8 cellular contexts compared by ENCODE assay signal in the genomic region with DNA sequence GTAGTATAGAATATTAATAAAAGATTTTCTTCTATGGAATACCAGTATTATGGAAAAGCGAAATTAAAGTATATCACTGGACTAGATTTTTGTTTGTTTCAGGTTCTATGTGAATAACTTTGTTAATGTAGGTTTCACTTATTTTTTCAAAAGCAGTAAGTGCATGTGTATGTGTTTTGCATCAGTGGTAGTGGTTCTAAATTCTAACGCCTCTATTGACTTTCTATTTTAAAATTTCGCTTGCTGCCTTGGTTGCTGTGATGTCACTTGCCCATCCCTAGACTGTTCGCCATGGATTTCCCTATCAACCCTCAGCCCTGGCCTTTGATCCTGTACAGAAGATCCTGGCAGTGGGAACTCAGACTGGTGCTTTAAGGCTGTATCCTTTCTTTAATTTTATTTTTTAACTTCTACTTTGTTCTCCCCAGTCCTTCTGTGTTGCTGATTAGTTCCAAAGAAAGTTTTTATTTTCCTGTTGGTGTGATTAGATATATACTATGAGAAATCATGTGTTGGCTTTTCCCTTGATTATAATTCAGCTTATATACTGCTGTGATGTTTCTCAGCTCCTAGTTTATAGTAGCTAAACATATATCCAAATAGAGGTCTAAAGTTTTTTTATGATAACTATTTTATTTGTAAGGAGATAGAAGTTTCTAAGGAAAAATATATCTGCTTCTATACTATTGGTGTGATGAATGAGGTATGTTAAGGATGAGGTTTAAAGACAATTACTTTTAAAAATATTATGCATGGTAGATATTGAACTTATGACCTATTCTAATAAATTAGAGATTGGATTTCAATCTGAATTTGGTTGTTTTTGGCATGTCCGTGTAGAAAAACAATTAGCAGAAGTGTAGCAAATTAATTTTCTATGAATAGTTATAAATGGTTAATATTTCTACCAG. TPM values are rescaled to one million over a fixed set of nuclear protein-coding genes. Genes with fewer than 3 reads are reported as not detected.
DNase-seq lines count a peak whose midpoint lies in the region; FAIRE-seq and TF ChIP-seq lines count a peak whose summit lies in the region.

No MANE protein-coding gene starts in this region.

- H3K9me3 ChIP-seq in neural cell (ENCODE audit: low read length): no peaks in the 10 kb centered on the region

- DNase-seq in T-helper 1 cell (no peak), NCI-H748 treated with DMSO at 0.1 percent for 48 hours (lab: John Stamatoyannopoulos, UW) (peak; percentile 42), cortex of kidney (lab: John Stamatoyannopoulos, UW) (no peak), SIG-M5 (lab: John Stamatoyannopoulos, UW) (no peak)
- no peak for DNase-seq in activated CD8-positive, alpha-beta memory T cell treated with anti-CD3 and anti-CD28 coated beads for 24 hours

- H3K27me3 Mint-ChIP-seq in T-helper 1 cell treated with Interleukin-12 subunit alpha and Interleukin-12 subunit beta and Interleukin-4 antibody, amounts not matched to agents 30 μg/mL and 1 μg/mL, for 36 hours (ENCODE audit: low read depth): no peaks in the 10 kb centered on the region

- H3F3A ChIP-seq in neural cell (ENCODE audit: insufficient read depth, low read length, poor library complexity, severe bottlenecking): no peaks in the 10 kb centered on the region

- peak overlapping the region; percentile 58 for H3K4me3 Mint-ChIP-seq in T-helper 1 cell treated with Interleukin-12 subunit alpha and Interleukin-12 subunit beta and Interleukin-4 antibody, amounts not matched to agents 30 μg/mL and 1 μg/mL, for 36 hours

- H3K9me2 ChIP-seq in neural cell (ENCODE audit: insufficient read depth, low read length): no peaks in the 10 kb centered on the region

- H2AFZ ChIP-seq in neural cell (ENCODE audit: low read depth, low read length): no peak overlapping the region

- H3K27ac Mint-ChIP-seq in T-helper 1 cell treated with Interleukin-12 subunit alpha and Interleukin-12 subunit beta and Interleukin-4 antibody, amounts not matched to agents 30 μg/mL and 1 μg/mL, for 36 hours: no peak overlapping the region

- H3K9me3 Mint-ChIP-seq in T-helper 1 cell treated with Interleukin-12 subunit alpha and Interleukin-12 subunit beta and Interleukin-4 antibody, amounts not matched to agents 30 μg/mL and 1 μg/mL, for 36 hours: no peaks in the 10 kb centered on the region

- peaks cover 33% of the 10 kb centered on the region for H3K4me1 Mint-ChIP-seq in T-helper 1 cell treated with Interleukin-12 subunit alpha and Interleukin-12 subunit beta and Interleukin-4 antibody, amounts not matched to agents 30 μg/mL and 1 μg/mL, for 36 hours (ENCODE audit: low read depth)

- H3K27ac ChIP-seq in neural cell (ENCODE audit: low read length): no peak overlapping the region

- peaks cover 58% of the 10 kb centered on the region for H3K79me2 ChIP-seq in neural cell (replicated peaks; ENCODE audit: insufficient read depth, low read length)

- TF ChIP-seq CTCF in neural cell (IDR thresholded peaks at IDR 0.05; ENCODE audit: poor library complexity, severe bottlenecking): no peak

- no peak for TF ChIP-seq RAD21 in neural cell (conservative IDR thresholded peaks at IDR 0.05)

- peak overlapping the region; percentile 92 for H3K9ac ChIP-seq in neural cell (ENCODE audit: low read length)

- FAIRE-seq in colon (lab: Jason Lieb, UNC): peak; percentile 36

- peak overlapping the region; percentile 98 for H3K4me2 ChIP-seq in neural cell (ENCODE audit: low read length)

- H3K27me3 ChIP-seq in neural cell (ENCODE audit: insufficient read depth, low read depth, low read length): no peaks in the 10 kb centered on the region

- no peak for TF ChIP-seq EP300 in neural cell (conservative IDR thresholded peaks at IDR 0.05; ENCODE audit: poor library complexity, severe bottlenecking)

- peaks cover 3% of the 10 kb centered on the region for H4K20me1 ChIP-seq in neural cell (ENCODE audit: insufficient read depth)

- H3K36me3 ChIP-seq in neural cell (ENCODE audit: insufficient read depth, low read length): no peaks in the 10 kb centered on the region

- H3K4me3 ChIP-seq in neural cell (ENCODE audit: low read length): peak overlapping the region; percentile 85

- peaks cover 1% of the 10 kb centered on the region for H3K36me3 Mint-ChIP-seq in T-helper 1 cell treated with Interleukin-12 subunit alpha and Interleukin-12 subunit beta and Interleukin-4 antibody, amounts not matched to agents 30 μg/mL and 1 μg/mL, for 36 hours (ENCODE audit: low read depth)

TF ChIP-seq in neural cell, 6 proteins besides CTCF, POLR2A, EP300 and RAD21:
- TF ChIP-seq REST (IDR thresholded peaks at IDR 0.05; ENCODE audit: borderline replicate concordance) (no peak), SMC3 (conservative IDR thresholded peaks at IDR 0.05; ENCODE audit: poor library complexity) (no peak), POLR2AphosphoS5 (IDR thresholded peaks at IDR 0.05) (no peak), EZH2 (IDR thresholded peaks at IDR 0.05; ENCODE audit: borderline replicate concordance, insufficient read depth, low read length, poor library complexity, severe bottlenecking) (no peak), TAF1 (IDR thresholded peaks at IDR 0.05; ENCODE audit: low read depth) (no peak), MXI1 (conservative IDR thresholded peaks at IDR 0.05; ENCODE audit: poor library complexity, severe bottlenecking) (no peak)

RNA-seq across cellular contexts. Expression of gene STXBP5, which starts 1.7 kb away (rescaled TPM):
- 44.8 and 56.4 TPM in 2 replicates for polyA plus RNA-seq in neural cell
- polyA minus RNA-seq in neural cell: 97.9 and 110 TPM in 2 replicates
